ENCODE assay signal across 21 cellular contexts in genomic region chr18:75107196-75107930, GRCh38.
DNase-seq lines count a peak whose midpoint lies in the region; ATAC-seq, FAIRE-seq and TF ChIP-seq lines count a peak whose summit lies in the region.
"Had no signal": no experiment of that assay in that cellular context is flagged by ENCODE, and none has a peak within 500 bp of the region (broad histone marks: within the 10 kb centered on the region; RNA-seq: fewer than 3 reads in every experiment).

No MANE protein-coding gene starts in this region.

- ATAC-seq in heart left ventricle = no peak
- no peak for ATAC-seq in stimulated activated effector memory CD8-positive, alpha-beta T cell treated with anti-CD3 and anti-CD28 coated beads, Interleukin-12 subunit alpha, Interleukin-12 subunit beta, amount 100 ng/mL, for 72 hours

- H3K36me3 ChIP-seq in heart left ventricle = no peaks in the 10 kb centered on the region
- H3K36me3 ChIP-seq: BE2C had no signal

- no peaks in the 10 kb centered on the region for H3K4me1 Mint-ChIP-seq in stimulated activated effector memory CD8-positive, alpha-beta T cell treated with anti-CD3 and anti-CD28 coated beads, Interleukin-12 subunit alpha, Interleukin-12 subunit beta, amount 100 ng/mL, for 72 hours
- no peaks in the 10 kb centered on the region for H3K4me1 Mint-ChIP-seq in activated T-cell treated with anti-CD3 and anti-CD28 coated beads, Interleukin-2, amount 50 U/mL, for 24 hours (ENCODE audit: low read depth)
- H3K4me1 Mint-ChIP-seq: CD4-positive, alpha-beta memory T cell had no signal

- DNase-seq in cardiac septum (ENCODE audit: low spot score) = peak; percentile 43
- DNase-seq in heart left ventricle = no peak
- peak; percentile 52 for DNase-seq in coronary artery (ENCODE audit: low spot score)
- DNase-seq in mesenteric fat pad (ENCODE audit: low spot score) = peak; percentile 59
- no peak for DNase-seq in stimulated activated effector memory CD8-positive, alpha-beta T cell treated with anti-CD3 and anti-CD28 coated beads, Interleukin-12 subunit alpha, Interleukin-12 subunit beta, amount 100 ng/mL, for 72 hours (ENCODE audit: low spot score in 2 of 2)
- no peak for DNase-seq in stimulated activated CD4-positive, alpha-beta T cell treated with anti-CD3 and anti-CD28 coated beads, Interleukin-2, amount 100 ng/mL, for 24 hours
- DNase-seq in D721Med (ENCODE audit: insufficient read length, low spot score) = no peak
- DNase-seq in activated T-cell treated with anti-CD3 and anti-CD28 coated beads, Interleukin-2, amount 50 U/mL, for 24 hours = no peak
- DNase-seq: BE2C; CD4-positive, alpha-beta memory T cell; DMS153; DMS79 treated with DMSO at 0.1 percent for 48 hours; EL; HCEC 1CT; HFFc6 had no signal

- intact Hi-C loops in cardiac septum (cut with DNase I) (no loop called here), heart left ventricle (cut with DNase I) (no loop called here)

- no peaks in the 10 kb centered on the region for H3K4me1 ChIP-seq in heart left ventricle
- H3K4me1 ChIP-seq: BE2C had no signal

- WGBS in heart left ventricle, 4 donors = 90 to 92% (median 91%) methylated on average over 17 to 19 of the region's 19 CpGs

- TF ChIP-seq POLR2A in heart left ventricle (IDR thresholded peaks at IDR 0.05) = no peak

- no peak for FAIRE-seq in D721Med (lab: Jason Lieb, UNC)
- FAIRE-seq: A204.1, G401.6, GM12892, GM19239 had no signal

- no peaks in the 10 kb centered on the region for H3K9me3 ChIP-seq in heart left ventricle
- H3K9me3 ChIP-seq: BE2C had no signal

- H3K4me3 Mint-ChIP-seq in stimulated activated effector memory CD8-positive, alpha-beta T cell treated with anti-CD3 and anti-CD28 coated beads, Interleukin-12 subunit alpha, Interleukin-12 subunit beta, amount 100 ng/mL, for 72 hours = no peak overlapping the region
- no peak overlapping the region for H3K4me3 Mint-ChIP-seq in activated T-cell treated with anti-CD3 and anti-CD28 coated beads, Interleukin-2, amount 50 U/mL, for 24 hours
- H3K4me3 Mint-ChIP-seq: CD4-positive, alpha-beta memory T cell; HFFc6 had no signal

- no peak overlapping the region for H3K4me3 ChIP-seq in heart left ventricle
- no peak overlapping the region for H3K4me3 ChIP-seq in coronary artery

- no peaks in the 10 kb centered on the region for H3K27me3 Mint-ChIP-seq in activated T-cell treated with anti-CD3 and anti-CD28 coated beads, Interleukin-2, amount 50 U/mL, for 24 hours

- H3K27ac Mint-ChIP-seq in stimulated activated effector memory CD8-positive, alpha-beta T cell treated with anti-CD3 and anti-CD28 coated beads, Interleukin-12 subunit alpha, Interleukin-12 subunit beta, amount 100 ng/mL, for 72 hours = peak overlapping the region; percentile 23
- H3K27ac Mint-ChIP-seq in activated T-cell treated with anti-CD3 and anti-CD28 coated beads, Interleukin-2, amount 50 U/mL, for 24 hours = no peak overlapping the region
- H3K27ac Mint-ChIP-seq: HFFc6 had no signal

- TF ChIP-seq CTCF in heart left ventricle (IDR thresholded peaks at IDR 0.05) (no peak), coronary artery (IDR thresholded peaks at IDR 0.05) (no peak), D721Med (IDR thresholded peaks at IDR 0.05; ENCODE audit: insufficient read depth, missing control alignments) (no peak)

- H3K27me3 ChIP-seq in heart left ventricle = peaks cover 0 to 4% (median 0%) of the 10 kb centered on the region in 9 donors
- H3K27me3 ChIP-seq: BE2C had no signal

- H3K9me3 Mint-ChIP-seq in stimulated activated effector memory CD8-positive, alpha-beta T cell treated with anti-CD3 and anti-CD28 coated beads, Interleukin-12 subunit alpha, Interleukin-12 subunit beta, amount 100 ng/mL, for 72 hours = no peaks in the 10 kb centered on the region
- H3K9me3 Mint-ChIP-seq in activated T-cell treated with anti-CD3 and anti-CD28 coated beads, Interleukin-2, amount 50 U/mL, for 24 hours = no peaks in the 10 kb centered on the region
- H3K9me3 Mint-ChIP-seq: CD4-positive, alpha-beta memory T cell; HFFc6 had no signal

- no peaks in the 10 kb centered on the region for H3K36me3 Mint-ChIP-seq in stimulated activated effector memory CD8-positive, alpha-beta T cell treated with anti-CD3 and anti-CD28 coated beads, Interleukin-12 subunit alpha, Interleukin-12 subunit beta, amount 100 ng/mL, for 72 hours
- no peaks in the 10 kb centered on the region for H3K36me3 Mint-ChIP-seq in activated T-cell treated with anti-CD3 and anti-CD28 coated beads, Interleukin-2, amount 50 U/mL, for 24 hours (ENCODE audit: low read depth)
- H3K36me3 Mint-ChIP-seq: CD4-positive, alpha-beta memory T cell had no signal

- H3K27ac ChIP-seq in heart left ventricle (no peak overlapping the region), coronary artery (no peak overlapping the region)
- H3K27ac ChIP-seq: C4-2B, HL-60 had no signal

Comparison
In these comparisons a context has a peak if more than half of its experiments do, and no peak if none do; other contexts are left out.
1. DNase-seq: peak in cardiac septum (single experiment), coronary artery (single experiment) and mesenteric fat pad (single experiment); none in heart left ventricle (0 of 5), stimulated activated effector memory CD8-positive, alpha-beta T cell treated with anti-CD3 and anti-CD28 coated beads, Interleukin-12 subunit alpha, Interleukin-12 subunit beta, amount 100 ng/mL, for 72 hours (0 of 2), stimulated activated CD4-positive, alpha-beta T cell treated with anti-CD3 and anti-CD28 coated beads, Interleukin-2, amount 100 ng/mL, for 24 hours (0 of 2), D721Med (single experiment) and activated T-cell treated with anti-CD3 and anti-CD28 coated beads, Interleukin-2, amount 50 U/mL, for 24 hours (single experiment).